ENCODE assay signal across 26 cellular contexts in the genomic region with DNA sequence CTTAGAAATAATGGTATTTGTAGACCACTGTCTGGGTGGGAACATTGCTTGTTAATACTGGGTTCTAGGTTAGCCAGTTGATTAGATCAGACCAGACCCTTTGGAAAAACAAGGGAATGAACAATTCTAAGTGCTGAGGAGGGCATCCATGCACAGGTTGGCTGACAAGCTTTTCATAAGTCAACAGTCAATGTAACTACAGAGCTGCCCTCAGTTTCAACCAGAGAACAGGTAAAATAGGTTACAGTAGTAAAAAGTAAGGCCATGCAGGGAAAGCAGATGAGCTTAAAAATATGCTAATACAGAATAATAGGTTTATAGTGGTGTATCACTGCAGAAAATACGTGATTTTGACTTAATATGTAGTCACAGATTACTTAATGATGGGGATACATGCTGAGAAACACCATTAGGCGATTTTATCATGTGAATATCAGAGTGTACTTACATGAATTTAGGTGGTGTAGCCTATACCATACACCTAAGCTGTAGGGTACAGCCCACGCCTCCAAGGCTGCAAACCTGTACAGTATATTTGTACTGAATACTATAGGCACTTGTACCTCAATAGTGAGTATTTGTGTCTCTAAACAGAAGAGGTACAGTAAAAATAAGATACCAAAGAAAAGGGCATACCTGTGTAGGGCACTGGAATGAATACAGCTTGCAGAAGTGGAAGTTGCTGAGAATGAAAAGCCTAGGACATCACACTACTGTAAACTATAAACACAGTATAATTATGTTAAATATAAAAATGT.
A peak's percentile ranks its signal among the peaks of the same experiment; 100 is the strongest.
DNase-seq lines count a peak whose midpoint lies in the region; ATAC-seq lines count a peak whose summit lies in the region.
"Had no signal": no experiment of that assay in that cellular context is flagged by ENCODE, and none has a peak within 500 bp of the region (broad histone marks: within the 10 kb centered on the region; RNA-seq: fewer than 3 reads in every experiment).

No MANE protein-coding gene starts in this region.

- no peak for ATAC-seq in stimulated activated effector memory CD8-positive, alpha-beta T cell treated with anti-CD3 and anti-CD28 coated beads, Interleukin-12 subunit alpha, Interleukin-12 subunit beta, amount 100 ng/mL, for 72 hours
- ATAC-seq: activated CD4-positive, alpha-beta T cell treated with anti-CD3 and anti-CD28 coated beads for 36 hours; naive thymus-derived CD8-positive, alpha-beta T cell; psoas muscle; T-helper 17 cell had no signal

- H3K27ac Mint-ChIP-seq in activated naive CD8-positive, alpha-beta T cell: peak overlapping the region; percentile 77
- H3K27ac Mint-ChIP-seq in stimulated activated effector memory CD8-positive, alpha-beta T cell treated with anti-CD3 and anti-CD28 coated beads, Interleukin-12 subunit alpha, Interleukin-12 subunit beta, amount 100 ng/mL, for 72 hours: peak overlapping the region; percentile 43
- H3K27ac Mint-ChIP-seq: activated CD4-positive, alpha-beta T cell treated with anti-CD3 and anti-CD28 coated beads for 36 hours had no signal

- intact Hi-C loops in posterior cingulate gyrus (cut with DNase I): no loop called here

- H3K27me3 Mint-ChIP-seq in activated naive CD8-positive, alpha-beta T cell: no peaks in the 10 kb centered on the region
- H3K27me3 Mint-ChIP-seq: activated CD4-positive, alpha-beta T cell treated with anti-CD3 and anti-CD28 coated beads for 36 hours; brain; naive thymus-derived CD8-positive, alpha-beta T cell; T-helper 17 cell had no signal

- peak; percentile 26 to 28 for DNase-seq in activated T-cell treated with anti-CD3 and anti-CD28 coated beads, Interleukin-2, amount 50 U/mL, for 48 hours
- DNase-seq in activated T-cell treated with anti-CD3 and anti-CD28 coated beads for 4 hours: no peak
- peak; percentile 54 for DNase-seq in NAMALWA (ENCODE audit: low spot score)
- no peak for DNase-seq in stimulated activated effector memory CD8-positive, alpha-beta T cell treated with anti-CD3 and anti-CD28 coated beads, Interleukin-12 subunit alpha, Interleukin-12 subunit beta, amount 100 ng/mL, for 72 hours (ENCODE audit: low spot score in 2 of 2)
- no peak for DNase-seq in posterior cingulate gyrus
- DNase-seq in NCI-H2227 (lab: John Stamatoyannopoulos, UW; ENCODE audit: unreplicated experiment): no peak
- DNase-seq in KG1 (lab: John Stamatoyannopoulos, UW): no peak
- DNase-seq: activated CD4-positive, alpha-beta T cell treated with anti-CD3 and anti-CD28 coated beads for 36 hours; activated effector memory CD4-positive, alpha-beta T cell treated with Interleukin-2 at 50 U/mL for 16 hours; C1 segment of cervical spinal cord; Caco-2; GOT3; midbrain; MV-4-11; naive thymus-derived CD8-positive, alpha-beta T cell; NCI-H1694; NCI-H2171; NCI-H524; nucleus accumbens; psoas muscle; stimulated activated CD4-positive, alpha-beta T cell treated with anti-CD3 and anti-CD28 coated beads, Interleukin-4, amount 100 ng/mL, for 4 hours; stimulated activated naive CD4-positive, alpha-beta T cell treated with Interleukin-2 at 50 U/mL for 16 hours; T-helper 17 cell; uterus had no signal

- H3K36me3 Mint-ChIP-seq in activated naive CD8-positive, alpha-beta T cell: peaks cover 12% of the 10 kb centered on the region
- H3K36me3 Mint-ChIP-seq in stimulated activated effector memory CD8-positive, alpha-beta T cell treated with anti-CD3 and anti-CD28 coated beads, Interleukin-12 subunit alpha, Interleukin-12 subunit beta, amount 100 ng/mL, for 72 hours: peaks cover 76% of the 10 kb centered on the region

- peaks cover 22% of the 10 kb centered on the region for H3K4me1 Mint-ChIP-seq in activated naive CD8-positive, alpha-beta T cell (ENCODE audit: low read depth)
- H3K4me1 Mint-ChIP-seq in stimulated activated effector memory CD8-positive, alpha-beta T cell treated with anti-CD3 and anti-CD28 coated beads, Interleukin-12 subunit alpha, Interleukin-12 subunit beta, amount 100 ng/mL, for 72 hours: peaks cover 9% of the 10 kb centered on the region

- H3K9me3 Mint-ChIP-seq in activated naive CD8-positive, alpha-beta T cell (ENCODE audit: low read depth): no peaks in the 10 kb centered on the region
- no peaks in the 10 kb centered on the region for H3K9me3 Mint-ChIP-seq in stimulated activated effector memory CD8-positive, alpha-beta T cell treated with anti-CD3 and anti-CD28 coated beads, Interleukin-12 subunit alpha, Interleukin-12 subunit beta, amount 100 ng/mL, for 72 hours
- H3K9me3 Mint-ChIP-seq: brain; naive thymus-derived CD8-positive, alpha-beta T cell had no signal

- H3K4me3 Mint-ChIP-seq in activated naive CD8-positive, alpha-beta T cell: peak overlapping the region; percentile 23
- no peak overlapping the region for H3K4me3 Mint-ChIP-seq in stimulated activated effector memory CD8-positive, alpha-beta T cell treated with anti-CD3 and anti-CD28 coated beads, Interleukin-12 subunit alpha, Interleukin-12 subunit beta, amount 100 ng/mL, for 72 hours
- H3K4me3 Mint-ChIP-seq: activated CD4-positive, alpha-beta T cell treated with anti-CD3 and anti-CD28 coated beads for 36 hours; brain; T-helper 17 cell had no signal

Comparison
In these comparisons a context has a peak if more than half of its experiments do, and no peak if none do; other contexts are left out.
1. DNase-seq: peak in activated T-cell treated with anti-CD3 and anti-CD28 coated beads, Interleukin-2, amount 50 U/mL, for 48 hours (2 of 2) and NAMALWA (single experiment); none in activated T-cell treated with anti-CD3 and anti-CD28 coated beads for 4 hours (single experiment), stimulated activated effector memory CD8-positive, alpha-beta T cell treated with anti-CD3 and anti-CD28 coated beads, Interleukin-12 subunit alpha, Interleukin-12 subunit beta, amount 100 ng/mL, for 72 hours (0 of 2), posterior cingulate gyrus (0 of 10), NCI-H2227 (single experiment) and KG1 (single experiment).